ENCODE assay signal across 30 cellular contexts in genomic region chr4:155523358-155523757, GRCh38.
"Had no signal": no experiment of that assay in that cellular context is flagged by ENCODE, and none has a peak within 500 bp of the region (broad histone marks: within the 10 kb centered on the region; RNA-seq: fewer than 3 reads in every experiment).

No MANE protein-coding gene starts in this region.

- H3K4me3 Mint-ChIP-seq: activated CD4-positive, alpha-beta memory T cell treated with anti-CD3 and anti-CD28 coated beads for 36 hours; activated CD4-positive, alpha-beta T cell treated with anti-CD3 and anti-CD28 coated beads, Interleukin-2, amount 10 ng/mL, durations not matched to agents 24 days and 14 days; activated naive CD4-positive, alpha-beta T cell treated with anti-CD3 and anti-CD28 coated beads for 36 hours; activated naive CD8-positive, alpha-beta T cell treated with anti-CD3 and anti-CD28 coated beads, Interleukin-2, amount 10 ng/mL, durations not matched to agents 7 days and 5 days; activated T-helper 1 cell treated with anti-CD3 and anti-CD28 coated beads, Interleukin-12 subunit alpha, Interleukin-12 subunit beta, Interleukin-2, Interleukin-4 antibody, amounts not matched to agents 30 ng/mL and 10 ng/mL and 1 ng/mL, durations not matched to agents 14 hours and 24 hours and 36 hours; brain; naive thymus-derived CD8-positive, alpha-beta T cell; neural progenitor cell; stimulated activated memory B cell treated with anti-CD40 and anti-IgM and Interleukin-4, amounts not matched to agents 10 μg/mL and 1 μg/mL and 100 μg/mL, for 72 hours; stimulated activated naive CD8-positive, alpha-beta T cell treated with anti-CD3 and anti-CD28 coated beads, Interleukin-15, amount 100 ng/mL, for 72 hours; T-helper 17 cell had no signal

- ATAC-seq: foreskin keratinocyte; left lung; naive thymus-derived CD8-positive, alpha-beta T cell; sciatic nerve; stimulated activated memory B cell treated with anti-CD40 and anti-IgM and Interleukin-4, amounts not matched to agents 10 μg/mL and 1 μg/mL and 100 μg/mL, for 72 hours; stimulated activated naive CD8-positive, alpha-beta T cell treated with anti-CD3 and anti-CD28 coated beads, Interleukin-15, amount 100 ng/mL, for 72 hours; T-helper 17 cell had no signal

- H3K36me3 ChIP-seq: ascending aorta, heart left ventricle, left lung, neural progenitor cell, upper lobe of left lung had no signal

- DNase-seq: activated CD4-positive, alpha-beta memory T cell treated with anti-CD3 and anti-CD28 coated beads for 36 hours; activated CD4-positive, alpha-beta T cell treated with anti-CD3 and anti-CD28 coated beads, Interleukin-2, amount 10 ng/mL, durations not matched to agents 24 days and 14 days; activated CD4-positive, CD25-positive, alpha-beta regulatory T cell treated with anti-CD3 and anti-CD28 coated beads, Interleukin-2, amount 50 U/mL, for 72 hours; activated CD8-positive, alpha-beta memory T cell treated with anti-CD3 and anti-CD28 coated beads, Interleukin-2, amount 50 U/mL, for 4 hours; activated effector memory CD4-positive, alpha-beta T cell treated with anti-CD3 and anti-CD28 coated beads, Interleukin-2, amount 50 U/mL, for 16 hours; activated naive CD4-positive, alpha-beta T cell treated with anti-CD3 and anti-CD28 coated beads for 36 hours; activated naive CD8-positive, alpha-beta T cell treated with anti-CD3 and anti-CD28 coated beads, Interleukin-2, amount 10 ng/mL, durations not matched to agents 7 days and 5 days; activated T-cell treated with anti-CD3 and anti-CD28 coated beads, Interleukin-2, amount 50 U/mL, for 1 hour; caudate nucleus; foreskin keratinocyte; heart left ventricle; left lung; naive thymus-derived CD8-positive, alpha-beta T cell; occipital lobe; small intestine; stimulated activated CD4-positive, alpha-beta T cell treated with anti-CD3 and anti-CD28 coated beads, Interleukin-1b, Interleukin-23, amount 100 ng/mL, for 48 hours; stimulated activated CD4-positive, alpha-beta T cell treated with anti-CD3 and anti-CD28 coated beads, Interleukin-4, amount 100 ng/mL, for 4 hours; stimulated activated CD8-positive, alpha-beta memory T cell treated with anti-CD3 and anti-CD28 coated beads, Interleukin-4, amount 100 ng/mL, for 48 hours; stimulated activated naive CD8-positive, alpha-beta T cell treated with anti-CD3 and anti-CD28 coated beads, Interleukin-15, amount 100 ng/mL, for 72 hours; substantia nigra; T-helper 17 cell; T1000; upper lobe of left lung had no signal

- H3K27ac Mint-ChIP-seq: activated CD4-positive, alpha-beta memory T cell treated with anti-CD3 and anti-CD28 coated beads for 36 hours; activated CD4-positive, alpha-beta T cell treated with anti-CD3 and anti-CD28 coated beads, Interleukin-2, amount 10 ng/mL, durations not matched to agents 24 days and 14 days; activated naive CD4-positive, alpha-beta T cell treated with anti-CD3 and anti-CD28 coated beads for 36 hours; activated naive CD8-positive, alpha-beta T cell treated with anti-CD3 and anti-CD28 coated beads, Interleukin-2, amount 10 ng/mL, durations not matched to agents 7 days and 5 days; activated T-helper 1 cell treated with anti-CD3 and anti-CD28 coated beads, Interleukin-12 subunit alpha, Interleukin-12 subunit beta, Interleukin-2, Interleukin-4 antibody, amounts not matched to agents 30 ng/mL and 10 ng/mL and 1 ng/mL, durations not matched to agents 14 hours and 24 hours and 36 hours; naive thymus-derived CD8-positive, alpha-beta T cell; neural progenitor cell; stimulated activated memory B cell treated with anti-CD40 and anti-IgM and Interleukin-4, amounts not matched to agents 10 μg/mL and 1 μg/mL and 100 μg/mL, for 72 hours; stimulated activated naive CD8-positive, alpha-beta T cell treated with anti-CD3 and anti-CD28 coated beads, Interleukin-15, amount 100 ng/mL, for 72 hours; T-helper 17 cell had no signal

- H3K27me3 ChIP-seq: ascending aorta, foreskin keratinocyte, heart left ventricle, left lung, neural progenitor cell, upper lobe of left lung had no signal

- H3K9me3 Mint-ChIP-seq: stimulated activated memory B cell treated with anti-CD40 and anti-IgM and Interleukin-4, amounts not matched to agents 10 μg/mL and 1 μg/mL and 100 μg/mL, for 72 hours had no signal

- H3K27me3 Mint-ChIP-seq: activated CD4-positive, alpha-beta memory T cell treated with anti-CD3 and anti-CD28 coated beads for 36 hours; activated CD4-positive, alpha-beta T cell treated with anti-CD3 and anti-CD28 coated beads, Interleukin-2, amount 10 ng/mL, durations not matched to agents 24 days and 14 days; activated naive CD8-positive, alpha-beta T cell treated with anti-CD3 and anti-CD28 coated beads, Interleukin-2, amount 10 ng/mL, durations not matched to agents 7 days and 5 days; stimulated activated memory B cell treated with anti-CD40 and anti-IgM and Interleukin-4, amounts not matched to agents 10 μg/mL and 1 μg/mL and 100 μg/mL, for 72 hours; T-helper 17 cell had no signal

- H3K27ac ChIP-seq: foreskin keratinocyte, left lung, neural progenitor cell, parathyroid adenoma, upper lobe of left lung had no signal

- H3K4me1 Mint-ChIP-seq: activated CD4-positive, alpha-beta T cell treated with anti-CD3 and anti-CD28 coated beads, Interleukin-2, amount 10 ng/mL, durations not matched to agents 24 days and 14 days; activated naive CD8-positive, alpha-beta T cell treated with anti-CD3 and anti-CD28 coated beads, Interleukin-2, amount 10 ng/mL, durations not matched to agents 7 days and 5 days; neural progenitor cell; stimulated activated memory B cell treated with anti-CD40 and anti-IgM and Interleukin-4, amounts not matched to agents 10 μg/mL and 1 μg/mL and 100 μg/mL, for 72 hours; stimulated activated naive CD8-positive, alpha-beta T cell treated with anti-CD3 and anti-CD28 coated beads, Interleukin-15, amount 100 ng/mL, for 72 hours; T-helper 17 cell had no signal

- H3K36me3 Mint-ChIP-seq: activated CD4-positive, alpha-beta memory T cell treated with anti-CD3 and anti-CD28 coated beads for 36 hours; activated naive CD8-positive, alpha-beta T cell treated with anti-CD3 and anti-CD28 coated beads, Interleukin-2, amount 10 ng/mL, durations not matched to agents 7 days and 5 days; brain; naive thymus-derived CD8-positive, alpha-beta T cell; neural progenitor cell; stimulated activated memory B cell treated with anti-CD40 and anti-IgM and Interleukin-4, amounts not matched to agents 10 μg/mL and 1 μg/mL and 100 μg/mL, for 72 hours had no signal

- H3K9me3 ChIP-seq: ascending aorta had no signal

- H3K4me3 ChIP-seq: ascending aorta, heart left ventricle, left lung, neural progenitor cell, upper lobe of left lung had no signal

- H3K4me1 ChIP-seq: foreskin keratinocyte, neural progenitor cell, parathyroid adenoma had no signal
